Comparison of ENCODE assay signal across 8 cellular contexts in the genomic region with DNA sequence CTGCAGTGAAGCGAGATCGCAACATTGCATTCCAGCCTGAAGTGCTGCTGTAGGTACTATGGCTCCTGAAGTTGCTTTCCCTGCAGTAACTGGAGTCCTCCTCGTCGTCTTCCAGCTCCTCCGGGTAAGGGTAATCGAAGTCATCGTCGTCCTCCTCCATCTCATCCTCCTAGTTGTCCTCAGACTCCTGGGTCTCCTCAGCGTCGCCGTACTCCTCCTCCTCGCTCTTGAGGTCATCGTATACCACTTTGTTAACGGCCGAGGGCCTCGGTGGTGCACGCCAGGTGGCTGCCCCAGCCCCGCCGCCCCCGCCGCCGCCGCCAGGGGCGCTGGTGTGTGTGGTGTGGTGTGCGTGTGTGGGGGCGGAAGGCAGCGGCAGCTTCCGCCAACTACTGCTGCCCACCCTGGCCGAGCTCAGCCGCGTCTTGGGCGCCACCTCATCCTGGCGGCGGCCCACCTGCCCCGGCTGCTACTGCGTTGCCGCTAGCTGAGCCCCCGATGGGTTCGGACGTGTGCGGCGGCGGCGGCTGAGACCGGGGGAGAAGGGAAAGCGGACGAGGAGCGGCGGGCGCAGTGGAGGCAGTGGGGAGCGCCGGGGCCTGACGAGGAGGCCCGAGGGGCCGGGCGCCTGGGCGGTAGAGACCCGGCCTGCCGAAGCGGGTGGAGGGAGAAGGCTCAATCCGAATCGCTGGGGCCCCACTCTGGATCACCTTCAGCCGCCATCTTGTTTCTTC. TPM values are rescaled to one million over a fixed set of nuclear protein-coding genes. Genes with fewer than 3 reads are reported as not detected.
DNase-seq lines count a peak whose midpoint lies in the region; ATAC-seq and TF ChIP-seq lines count a peak whose summit lies in the region.

No MANE protein-coding gene starts in this region.

- no peak overlapping the region for H3K4me2 ChIP-seq in mesendoderm (ENCODE audit: low read length)

- CTCF ChIA-PET in BJ (lab: Yijun Ruan, JAX), result interaction anchor here (1.4 to 2.5 kb wide), 4 partner anchors 9 to 28 kb away, joined by 3 to 12 read pairs (median 8); no protein-coding TSS in a partner anchor

- H3K18ac ChIP-seq in mesendoderm (ENCODE audit: low read length), result no peak overlapping the region

- TF ChIP-seq CTCF in BJ (IDR thresholded peaks at IDR 0.05; ENCODE audit: insufficient read depth, low read depth, low read length) (peak; percentile 41), coronary artery (IDR thresholded peaks at IDR 0.05) (peak; percentile 80)

- peak overlapping the region; percentile 50 for H3K4me3 ChIP-seq in BJ (ENCODE audit: low read depth, low read length)
- peak overlapping the region; percentile 82 for H3K4me3 ChIP-seq in coronary artery
- H3K4me3 ChIP-seq in mesendoderm (ENCODE audit: low read length), result no peak overlapping the region

- H3K79me2 ChIP-seq in mesendoderm (ENCODE audit: control insufficient read depth, insufficient read depth, low read length), result no peaks in the 10 kb centered on the region

- DNase-seq in BJ (ENCODE audit: low read depth), result no peak
- no peak for DNase-seq in coronary artery (ENCODE audit: low spot score)
- peak; percentile 78 for DNase-seq in mesendoderm
- DNase-seq in stimulated activated CD8-positive, alpha-beta memory T cell treated with anti-CD3 and anti-CD28 coated beads, Interleukin-4, amount 100 ng/mL, for 24 hours (ENCODE audit: low read depth), result peak; percentile 82
- DNase-seq in SKM-1 (lab: John Stamatoyannopoulos, UW; ENCODE audit: unreplicated experiment), result no peak

- no peak overlapping the region for H3K23ac ChIP-seq in mesendoderm (ENCODE audit: low read length)

- peak overlapping the region in 1 of 2 donors; percentile 76 for H3K27ac ChIP-seq in coronary artery
- H3K27ac ChIP-seq in mesendoderm (ENCODE audit: low read depth, low read length), result no peak overlapping the region

- H4K8ac ChIP-seq in mesendoderm (ENCODE audit: low read depth, low read length), result no peak overlapping the region

- H2BK5ac ChIP-seq in mesendoderm (ENCODE audit: low read length), result no peak overlapping the region

- no peaks in the 10 kb centered on the region for H3K79me1 ChIP-seq in mesendoderm (ENCODE audit: low read length)

- H3K9ac ChIP-seq in mesendoderm (ENCODE audit: low read length), result peak overlapping the region; percentile 59

- WGBS in mesendoderm (ENCODE audit: extremely low coverage, insufficient coverage, low lambda C conversion rate), result no CpG with 5 or more reads among the region's 63 CpGs

- POLR2A ChIA-PET in BJ (lab: Charles Lee), result no interaction called here

- peak overlapping the region; percentile 88 for H3K56ac ChIP-seq in mesendoderm (ENCODE audit: low read length)

- no peak overlapping the region for H2BK15ac ChIP-seq in mesendoderm (replicated peaks; ENCODE audit: low read depth)

- no peaks in the 10 kb centered on the region for H3K4me1 ChIP-seq in mesendoderm (ENCODE audit: control insufficient read depth, low read depth, low read length)

- H3K27me3 ChIP-seq in BJ (ENCODE audit: control insufficient read depth, insufficient read depth, low read length) (no peaks in the 10 kb centered on the region), mesendoderm (ENCODE audit: insufficient read depth, low read length, poor library complexity) (no peaks in the 10 kb centered on the region)

- no peaks in the 10 kb centered on the region for H3K36me3 ChIP-seq in BJ (ENCODE audit: control insufficient read depth, insufficient read depth, low read length)
- H3K36me3 ChIP-seq in mesendoderm (ENCODE audit: control insufficient read depth, insufficient read depth, low read length), result no peaks in the 10 kb centered on the region

- H3K4ac ChIP-seq in mesendoderm (ENCODE audit: low read depth, low read length), result no peak overlapping the region

- H2BK120ac ChIP-seq in mesendoderm (ENCODE audit: low read depth, low read length), result no peak overlapping the region

- ATAC-seq in GM19397 (IDR thresholded peaks at IDR 0.05; ENCODE audit: unreplicated experiment) (peak; percentile 99), HG03558 (IDR thresholded peaks at IDR 0.05; ENCODE audit: extremely low read depth, unreplicated experiment) (peak; percentile 70)
- ATAC-seq in activated CD4-positive, CD25-positive, alpha-beta regulatory T cell treated with anti-CD3 and anti-CD28 coated beads, Interleukin-2, amount 50 U/mL, for 24 hours, result peak; percentile 96 to 99

- H2AK5ac ChIP-seq in mesendoderm (ENCODE audit: low read length), result no peak overlapping the region

- no peak overlapping the region for H4K5ac ChIP-seq in mesendoderm (ENCODE audit: low read length)

RNA-seq across cellular contexts. Expression of a gene that starts 11.8 kb away (rescaled TPM):
- 7.8 and 13.1 TPM in 2 replicates for polyA plus RNA-seq in BJ (2011; rRNA removed)
- polyA minus RNA-seq in BJ (2011; rRNA and poly(A)+ RNA removed), result 4.6 and 6.3 TPM in 2 replicates
- polyA plus RNA-seq in mesendoderm (2013, experiment 1 of 2), result 6.8 TPM
- polyA plus RNA-seq in mesendoderm (2013, experiment 2 of 2), result 7.3 TPM

Comparison
In these comparisons a context has a peak if more than half of its experiments do, and no peak if none do; other contexts are left out.
1. DNase-seq: peak in mesendoderm (single experiment) and stimulated activated CD8-positive, alpha-beta memory T cell treated with anti-CD3 and anti-CD28 coated beads, Interleukin-4, amount 100 ng/mL, for 24 hours (single experiment); none in BJ (single experiment), coronary artery (single experiment) and SKM-1 (single experiment).
2. Peak in every context shown above with its lines, with median percentiles within 50 percentile points of each other: ATAC-seq.